8 cellular contexts compared by ENCODE assay signal in genomic region chr6:12060780-12061619, GRCh38. TPM values are rescaled to one million over a fixed set of nuclear protein-coding genes. Genes with fewer than 3 reads are reported as not detected.
DNase-seq lines count a peak whose midpoint lies in the region; ATAC-seq lines count a peak whose summit lies in the region.

No MANE protein-coding gene starts in this region.

- H3K4me1 Mint-ChIP-seq in effector memory CD8-positive, alpha-beta T cell (ENCODE audit: low read depth in 2 of 2): peaks cover 32 to 47% of the 10 kb centered on the region in 2 donors
- peaks cover 54% of the 10 kb centered on the region for H3K4me1 Mint-ChIP-seq in stimulated activated effector memory CD8-positive, alpha-beta T cell treated with anti-CD3 and anti-CD28 coated beads, Interleukin-12 subunit alpha, Interleukin-12 subunit beta, amount 100 ng/mL, for 72 hours

- H3K36me3 ChIP-seq in H7 (replicated peaks; ENCODE audit: control insufficient read depth, insufficient read depth, low read length): no peaks in the 10 kb centered on the region

- no peaks in the 10 kb centered on the region for H3K27me3 Mint-ChIP-seq in effector memory CD8-positive, alpha-beta T cell

- H3K9me3 Mint-ChIP-seq in effector memory CD8-positive, alpha-beta T cell: no peaks in the 10 kb centered on the region
- H3K9me3 Mint-ChIP-seq in stimulated activated effector memory CD8-positive, alpha-beta T cell treated with anti-CD3 and anti-CD28 coated beads, Interleukin-12 subunit alpha, Interleukin-12 subunit beta, amount 100 ng/mL, for 72 hours: no peaks in the 10 kb centered on the region

- peak; percentile 97 for ATAC-seq in effector memory CD8-positive, alpha-beta T cell (replicated peaks)
- ATAC-seq in stimulated activated effector memory CD8-positive, alpha-beta T cell treated with anti-CD3 and anti-CD28 coated beads, Interleukin-12 subunit alpha, Interleukin-12 subunit beta, amount 100 ng/mL, for 72 hours: peak; percentile 89

- peaks cover 3% of the 10 kb centered on the region for H3K36me3 Mint-ChIP-seq in effector memory CD8-positive, alpha-beta T cell (ENCODE audit: insufficient read depth)
- H3K36me3 Mint-ChIP-seq in stimulated activated effector memory CD8-positive, alpha-beta T cell treated with anti-CD3 and anti-CD28 coated beads, Interleukin-12 subunit alpha, Interleukin-12 subunit beta, amount 100 ng/mL, for 72 hours: peaks cover 17% of the 10 kb centered on the region

- H3K4me3 Mint-ChIP-seq in effector memory CD8-positive, alpha-beta T cell: peak overlapping the region; percentile 63 to 66
- H3K4me3 Mint-ChIP-seq in stimulated activated effector memory CD8-positive, alpha-beta T cell treated with anti-CD3 and anti-CD28 coated beads, Interleukin-12 subunit alpha, Interleukin-12 subunit beta, amount 100 ng/mL, for 72 hours: peak overlapping the region; percentile 77

- H3K4me3 ChIP-seq in H7 (ENCODE audit: insufficient read depth, low read depth, low read length): no peak overlapping the region

- peak overlapping the region; percentile 33 to 72 for H3K27ac Mint-ChIP-seq in effector memory CD8-positive, alpha-beta T cell
- H3K27ac Mint-ChIP-seq in stimulated activated effector memory CD8-positive, alpha-beta T cell treated with anti-CD3 and anti-CD28 coated beads, Interleukin-12 subunit alpha, Interleukin-12 subunit beta, amount 100 ng/mL, for 72 hours: peak overlapping the region; percentile 85

- no peaks in the 10 kb centered on the region for H3K27me3 ChIP-seq in H7 (ENCODE audit: control insufficient read depth, insufficient read depth, low read length)

- DNase-seq in Daoy (ENCODE audit: low read depth) (peak; percentile 19), H7 (peak; percentile 58), NCI-H2029 (lab: John Stamatoyannopoulos, UW) (peak; percentile 81), mucosa of gallbladder (ENCODE audit: low spot score) (peak; percentile 67), NCI-H1092 (lab: John Stamatoyannopoulos, UW) (no peak)
- peak; percentile 40 to 63 for DNase-seq in activated CD8-positive, alpha-beta memory T cell treated with anti-CD3 and anti-CD28 coated beads for 1 hour (ENCODE audit: extremely low read depth in 1 of 2, low read depth in 1 of 2)
- peak; percentile 62 to 71 (median 65) for DNase-seq in effector memory CD8-positive, alpha-beta T cell
- peak in 1 of 2 donors; percentile 76 for DNase-seq in stimulated activated effector memory CD8-positive, alpha-beta T cell treated with anti-CD3 and anti-CD28 coated beads, Interleukin-12 subunit alpha, Interleukin-12 subunit beta, amount 100 ng/mL, for 72 hours (ENCODE audit: low spot score in 2 of 2)

RNA-seq across cellular contexts. Expression of gene HIVEP1, which starts 48.9 kb away (rescaled TPM):
- total RNA-seq in Daoy (2014; rRNA removed; shearing (Covaris generic)): 6.6 and 11.9 TPM in 2 replicates
- total RNA-seq in H7 (2014; rRNA removed; shearing (Covaris generic)): 13.3 and 16.0 TPM in 2 replicates
- 15.2 TPM for total RNA-seq in mucosa of gallbladder
